1 cellular context compared by ENCODE assay signal in genomic region chr19:56120371-56121179, GRCh38.
A peak's percentile ranks its signal among the peaks of the same experiment; 100 is the strongest.
TF ChIP-seq lines count a peak whose summit lies in the region.

No MANE protein-coding gene starts in this region.

TF ChIP-seq in HepG2, 621 proteins besides CTCF, POLR2A, EP300 and RAD21 (continued from another document and continues in another):
- TF ChIP-seq HMGXB4 (CRISPR knock-in tag; IDR thresholded peaks at IDR 0.05; ENCODE audit: borderline replicate concordance in 1 of 2, low read depth in 1 of 2) (peak; percentile 54 to 83; a peak in 3 of 4 replicates), ZNF235 (CRISPR knock-in tag; IDR thresholded peaks at IDR 0.05; ENCODE audit: borderline replicate concordance) (no peak), TERF1 (CRISPR knock-in tag; IDR thresholded peaks at IDR 0.05) (no peak), ZNF674 (CRISPR knock-in tag; IDR thresholded peaks at IDR 0.05; ENCODE audit: low read depth) (no peak), ZBTB7B (CRISPR knock-in tag; IDR thresholded peaks at IDR 0.05) (peak; percentile 90), NFRKB (IDR thresholded peaks at IDR 0.05) (no peak), ZNF776 (CRISPR knock-in tag; IDR thresholded peaks at IDR 0.05) (peak; percentile 42; the same call in 1 of the 2 replicates), NKX3-1 (CRISPR knock-in tag; IDR thresholded peaks at IDR 0.05) (peak; percentile 43; the same call in 1 of the 2 replicates), FOXA1 (IDR thresholded peaks at IDR 0.05) (no peak), FOXA1 (CRISPR knock-in tag; IDR thresholded peaks at IDR 0.05) (peak; percentile 41), MEIS2 (CRISPR knock-in tag; IDR thresholded peaks at IDR 0.05) (peak; percentile 62), ZNF788 (CRISPR knock-in tag; IDR thresholded peaks at IDR 0.05; ENCODE audit: borderline replicate concordance) (peak; percentile 61; the same call in 1 of the 2 replicates), NFIB (CRISPR knock-in tag; IDR thresholded peaks at IDR 0.05; ENCODE audit: borderline replicate concordance) (no peak), AKAP8 (CRISPR knock-in tag; IDR thresholded peaks at IDR 0.05) (peak; percentile 96), SUZ12 (IDR thresholded peaks at IDR 0.05; ENCODE audit: low read depth, low read length) (no peak), REL (CRISPR knock-in tag; conservative IDR thresholded peaks at IDR 0.05) (peak; percentile 82), TSC22D2 (CRISPR knock-in tag; IDR thresholded peaks at IDR 0.05; ENCODE audit: borderline replicate concordance) (peak; percentile 89; the same call in 1 of the 2 replicates), ZNF543 (CRISPR knock-in tag; IDR thresholded peaks at IDR 0.05) (no peak), GLI4 (CRISPR knock-in tag; IDR thresholded peaks at IDR 0.05; ENCODE audit: borderline replicate concordance) (no peak), ZNF687 (CRISPR knock-in tag; IDR thresholded peaks at IDR 0.05) (peak; percentile 87), RBFOX2 (IDR thresholded peaks at IDR 0.05; ENCODE audit: low read depth, low read length) (peak; percentile 86), ZBTB20 (CRISPR knock-in tag; IDR thresholded peaks at IDR 0.05; ENCODE audit: borderline replicate concordance, low read depth) (0 out of 2 replicates have a peak, but pooled peaks have one; percentile 30), GTF3A (CRISPR knock-in tag; conservative IDR thresholded peaks at IDR 0.05) (no peak), ZBTB10 (CRISPR knock-in tag; IDR thresholded peaks at IDR 0.05; ENCODE audit: borderline replicate concordance) (peak; percentile 74; the same call in 1 of the 2 replicates), HNF1A (IDR thresholded peaks at IDR 0.05; ENCODE audit: low read depth) (no peak), HNF1A (CRISPR knock-in tag; IDR thresholded peaks at IDR 0.05; ENCODE audit: borderline replicate concordance) (peak; percentile 66; the same call in 1 of the 2 replicates), GABPB1 (CRISPR knock-in tag; IDR thresholded peaks at IDR 0.05) (peak; percentile 91), THAP8 (CRISPR knock-in tag; IDR thresholded peaks at IDR 0.05; ENCODE audit: borderline replicate concordance) (0 out of 2 replicates have a peak, but pooled peaks have one; percentile 34), TRAFD1 (CRISPR knock-in tag; IDR thresholded peaks at IDR 0.05; ENCODE audit: borderline replicate concordance) (no peak), KDM4B (CRISPR knock-in tag; IDR thresholded peaks at IDR 0.05) (peak; percentile 28; the same call in 1 of the 2 replicates), TFAP4 (IDR thresholded peaks at IDR 0.05; ENCODE audit: borderline replicate concordance, low read depth) (no peak; the same call in 1 of the 2 replicates), ZNF704 (CRISPR knock-in tag; IDR thresholded peaks at IDR 0.05; ENCODE audit: borderline replicate concordance) (no peak), RFX3 (CRISPR knock-in tag; IDR thresholded peaks at IDR 0.05) (no peak), PRMT3 (CRISPR knock-in tag; IDR thresholded peaks at IDR 0.05; ENCODE audit: borderline replicate concordance, low read depth) (no peak), ZNF274 (CRISPR knock-in tag; IDR thresholded peaks at IDR 0.05) (peak; percentile 86), E2F5 (CRISPR knock-in tag; conservative IDR thresholded peaks at IDR 0.05) (0 out of 2 replicates have a peak, but pooled peaks have one; percentile 48), MYC (CRISPR knock-in tag; IDR thresholded peaks at IDR 0.05; ENCODE audit: borderline replicate concordance) (peak; percentile 99), DBP (CRISPR knock-in tag; IDR thresholded peaks at IDR 0.05; ENCODE audit: not compliant biosample characterization) (no peak), FIP1L1 (IDR thresholded peaks at IDR 0.05; ENCODE audit: borderline replicate concordance, insufficient read depth, low read depth, low read length) (no peak)
